Comparison of ENCODE assay signal across 22 cellular contexts in genomic region chr22:47284822-47285221, GRCh38.
"Had no signal": no experiment of that assay in that cellular context is flagged by ENCODE, and none has a peak within 500 bp of the region (broad histone marks: within the 10 kb centered on the region; RNA-seq: fewer than 3 reads in every experiment).

No MANE protein-coding gene starts in this region.

- DNase-seq: naive thymus-derived CD4-positive, alpha-beta T cell; natural killer cell; occipital lobe; right cardiac atrium; sigmoid colon; small intestine; stimulated activated CD4-positive, alpha-beta T cell treated with anti-CD3 and anti-CD28 coated beads, Interleukin-15, amount 100 ng/mL, for 24 hours; stimulated activated CD4-positive, alpha-beta T cell treated with anti-CD3 and anti-CD28 coated beads, Interleukin-2, amount 100 ng/mL, for 24 hours; stimulated activated CD4-positive, alpha-beta T cell treated with anti-CD3 and anti-CD28 coated beads, Interleukin-2, amount 100 ng/mL, for 48 hours; stimulated activated CD4-positive, alpha-beta T cell treated with anti-CD3 and anti-CD28 coated beads, Interleukin-4, amount 100 ng/mL, for 24 hours; stimulated activated naive B cell treated with anti-CD40 and anti-IgM and Interleukin-4, amounts not matched to agents 10 μg/mL and 1 μg/mL and 100 μg/mL, for 72 hours; stimulated activated naive CD4-positive, alpha-beta T cell treated with Interleukin-2 at 50 U/mL for 16 hours; stomach; tibial artery; transverse colon had no signal

- H3K9me3 ChIP-seq: psoas muscle, right lobe of liver, sigmoid colon, stomach, tibial artery, transverse colon, vagina had no signal

- ATAC-seq: naive thymus-derived CD4-positive, alpha-beta T cell; natural killer cell; psoas muscle; right cardiac atrium; right lobe of liver; stimulated activated effector memory CD8-positive, alpha-beta T cell treated with anti-CD3 and anti-CD28 coated beads, Interleukin-12 subunit alpha, Interleukin-12 subunit beta, amount 100 ng/mL, for 72 hours; stimulated activated naive B cell treated with anti-CD40 and anti-IgM and Interleukin-4, amounts not matched to agents 10 μg/mL and 1 μg/mL and 100 μg/mL, for 72 hours had no signal

- H3K4me1 ChIP-seq: neural progenitor cell, parathyroid adenoma, psoas muscle, right lobe of liver, sigmoid colon, stomach, tibial artery, transverse colon, vagina had no signal

- H3K27me3 ChIP-seq: neural progenitor cell, right lobe of liver, transverse colon, vagina had no signal

- FAIRE-seq: small intestine, urothelium cell line had no signal

- H3K27ac ChIP-seq: neural progenitor cell, parathyroid adenoma, psoas muscle, right lobe of liver, sigmoid colon, stomach, tibial artery, transverse colon, vagina had no signal

- H3K36me3 ChIP-seq: neural progenitor cell, right lobe of liver, sigmoid colon, stomach, tibial artery, transverse colon, vagina had no signal

- H3K4me3 ChIP-seq: neural progenitor cell, psoas muscle, right lobe of liver, sigmoid colon, stomach, tibial artery, transverse colon, vagina had no signal
